ENCODE assay signal across 20 cellular contexts in genomic region chr6:116381000-116381399, GRCh38.
"Had no signal": no experiment of that assay in that cellular context is flagged by ENCODE, and none has a peak within 500 bp of the region (broad histone marks: within the 10 kb centered on the region; RNA-seq: fewer than 3 reads in every experiment).

No MANE protein-coding gene starts in this region.

- DNase-seq: activated B cell treated with CpG ODN at 0.5 μM for 24 hours; activated CD4-positive, alpha-beta T cell treated with anti-CD3 and anti-CD28 coated beads, Interleukin-2, amount 10 ng/mL, durations not matched to agents 24 days and 14 days; activated CD8-positive, alpha-beta memory T cell treated with anti-CD3 and anti-CD28 coated beads for 24 hours; activated naive CD4-positive, alpha-beta T cell treated with Interleukin-2 at 50 U/mL for 16 hours; activated naive CD8-positive, alpha-beta T cell treated with anti-CD3 and anti-CD28 coated beads, Interleukin-2, amount 50 U/mL, for 24 hours; endodermal cell; islet precursor cell; left ventricle myocardium superior; retina; stimulated activated CD4-positive, alpha-beta T cell treated with anti-CD3 and anti-CD28 coated beads, Interleukin-4, amount 100 ng/mL, for 1 hour; stimulated activated CD8-positive, alpha-beta memory T cell treated with anti-CD3 and anti-CD28 coated beads, Interleukin-4, amount 100 ng/mL, for 48 hours; T-helper 1 cell had no signal

- H3K9me3 Mint-ChIP-seq: activated B cell treated with CpG ODN at 0.5 μM for 24 hours; activated CD4-positive, alpha-beta T cell treated with anti-CD3 and anti-CD28 coated beads, Interleukin-2, amount 10 ng/mL, durations not matched to agents 24 days and 14 days; activated naive CD8-positive, alpha-beta T cell treated with anti-CD3 and anti-CD28 coated beads, Interleukin-2, amount 50 U/mL, for 24 hours; endodermal cell; mesothelial cell of epicardium; neural progenitor cell; stimulated activated naive CD8-positive, alpha-beta T cell treated with anti-CD3 and anti-CD28 coated beads, Interleukin-15, Interleukin-2, amounts not matched to agents 100 ng/mL and 50 ng/mL, for 24 hours had no signal

- ATAC-seq: activated naive CD8-positive, alpha-beta T cell treated with anti-CD3 and anti-CD28 coated beads, Interleukin-2, amount 50 U/mL, for 24 hours; gastroesophageal sphincter; left ventricle myocardium superior had no signal

- H3K27ac Mint-ChIP-seq: activated B cell treated with CpG ODN at 0.5 μM for 24 hours; activated CD4-positive, alpha-beta T cell treated with anti-CD3 and anti-CD28 coated beads, Interleukin-2, amount 10 ng/mL, durations not matched to agents 24 days and 14 days; activated naive CD8-positive, alpha-beta T cell treated with anti-CD3 and anti-CD28 coated beads, Interleukin-2, amount 50 U/mL, for 24 hours; endodermal cell; neural progenitor cell; stimulated activated naive CD8-positive, alpha-beta T cell treated with anti-CD3 and anti-CD28 coated beads, Interleukin-15, Interleukin-2, amounts not matched to agents 100 ng/mL and 50 ng/mL, for 24 hours had no signal

- H3K36me3 ChIP-seq: esophagus muscularis mucosa, gastroesophageal sphincter, neural progenitor cell, thoracic aorta had no signal

- H3K27me3 ChIP-seq: esophagus muscularis mucosa, gastroesophageal sphincter, neural progenitor cell had no signal

- H3K9me3 ChIP-seq: esophagus muscularis mucosa, gastroesophageal sphincter, thoracic aorta had no signal

- H3K27ac ChIP-seq: esophagus muscularis mucosa, gastroesophageal sphincter, neural progenitor cell, parathyroid adenoma, thoracic aorta had no signal

- FAIRE-seq: urothelium cell line had no signal

- H3K4me1 Mint-ChIP-seq: activated CD4-positive, alpha-beta T cell treated with anti-CD3 and anti-CD28 coated beads, Interleukin-2, amount 10 ng/mL, durations not matched to agents 24 days and 14 days had no signal

- H3K4me3 Mint-ChIP-seq: activated B cell treated with CpG ODN at 0.5 μM for 24 hours; activated CD4-positive, alpha-beta T cell treated with anti-CD3 and anti-CD28 coated beads, Interleukin-2, amount 10 ng/mL, durations not matched to agents 24 days and 14 days; activated naive CD8-positive, alpha-beta T cell treated with anti-CD3 and anti-CD28 coated beads, Interleukin-2, amount 50 U/mL, for 24 hours; endodermal cell; mesothelial cell of epicardium; neural progenitor cell; stimulated activated naive CD8-positive, alpha-beta T cell treated with anti-CD3 and anti-CD28 coated beads, Interleukin-15, Interleukin-2, amounts not matched to agents 100 ng/mL and 50 ng/mL, for 24 hours had no signal

- H3K9ac ChIP-seq: neural progenitor cell, parathyroid adenoma had no signal

- H3K4me2 ChIP-seq: neural progenitor cell had no signal

- H3K4me3 ChIP-seq: esophagus muscularis mucosa, gastroesophageal sphincter, neural progenitor cell, thoracic aorta had no signal
